25 cellular contexts compared by ENCODE assay signal in the genomic region with DNA sequence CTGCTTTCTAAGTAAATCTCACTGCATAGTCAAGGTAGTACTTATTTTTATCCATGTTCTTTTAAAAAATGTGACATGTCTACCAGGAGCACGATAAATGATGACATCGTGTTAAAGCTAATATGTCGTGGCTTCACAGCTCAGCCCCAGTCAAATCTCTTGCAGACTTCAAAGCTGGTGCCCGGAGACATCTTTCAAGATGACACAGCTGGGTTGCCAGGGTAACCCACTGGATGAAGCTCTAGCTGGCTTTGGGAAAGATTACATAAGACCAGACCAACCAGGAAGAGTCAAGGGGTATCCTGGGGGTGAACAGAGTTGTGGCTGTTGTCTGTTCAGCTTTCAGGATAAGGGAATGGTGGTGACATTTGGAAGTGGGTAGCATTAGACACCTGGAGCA.
DNase-seq lines count a peak whose midpoint lies in the region; ATAC-seq, FAIRE-seq and TF ChIP-seq lines count a peak whose summit lies in the region.
"Had no signal": no experiment of that assay in that cellular context is flagged by ENCODE, and none has a peak within 500 bp of the region (broad histone marks: within the 10 kb centered on the region; RNA-seq: fewer than 3 reads in every experiment).

No MANE protein-coding gene starts in this region.

- H3K9ac ChIP-seq in K562 (ENCODE audit: insufficient read depth in 1 of 2, low read depth in 2 of 2, low read length in 2 of 2) (no peak overlapping the region), neural progenitor cell (no peak overlapping the region)
- H3K9ac ChIP-seq: BLaER1 treated with 17β-estradiol and CSF1 and Interleukin-3, amounts not matched to agents 10 nM and 100 nM; GM23248; KMS-11 had no signal

- no peak for TF ChIP-seq CTCF in HEK293 (tag by site-specific recombination; IDR thresholded peaks at IDR 0.05)
- TF ChIP-seq CTCF in K562 (IDR thresholded peaks at IDR 0.05 in 2 of 3, conservative IDR thresholded peaks at IDR 0.05 in 1 of 3; ENCODE audit: insufficient read depth in 2 of 3, low read depth in 1 of 3, low read length in 3 of 3) = no peak
- no peak for TF ChIP-seq CTCF in neural progenitor cell (IDR thresholded peaks at IDR 0.05)
- TF ChIP-seq CTCF in esophagus squamous epithelium (IDR thresholded peaks at IDR 0.05) = no peak
- no peak for TF ChIP-seq CTCF in psoas muscle (IDR thresholded peaks at IDR 0.05)

- H4K20me1 ChIP-seq in K562 (replicated peaks; ENCODE audit: control insufficient read depth, insufficient read depth, low read length) (no peaks in the 10 kb centered on the region), neural progenitor cell (ENCODE audit: low read depth) (peaks cover 22% of the 10 kb centered on the region)
- H4K20me1 ChIP-seq: BLaER1 treated with 17β-estradiol and CSF1 and Interleukin-3, amounts not matched to agents 10 nM and 100 nM had no signal

- no peaks in the 10 kb centered on the region for H3K36me3 Mint-ChIP-seq in neural progenitor cell
- H3K36me3 Mint-ChIP-seq: CD4-positive, alpha-beta memory T cell had no signal

- POLR2A ChIA-PET in HEK293 (lab: Yijun Ruan, JAX) = interaction anchor here (1.7 kb wide), 1 partner anchor 9 kb away, joined by 4 read pairs; no protein-coding TSS in a partner anchor
- POLR2A ChIA-PET in K562 (lab: Yijun Ruan, JAX) = interaction anchor here (0.6 to 0.8 kb wide), 2 partner anchors 26 to 185 kb away, joined by 3 read pairs; no protein-coding TSS in a partner anchor

- H3K36me3 ChIP-seq in HEK293 (ENCODE audit: control insufficient read depth in 2 of 2, insufficient read depth in 1 of 2, low read length in 2 of 2) = no peaks in the 10 kb centered on the region
- no peaks in the 10 kb centered on the region for H3K36me3 ChIP-seq in K562 (ENCODE audit: control insufficient read depth, insufficient read depth, low read length)
- H3K36me3 ChIP-seq in neural progenitor cell = no peaks in the 10 kb centered on the region
- no peaks in the 10 kb centered on the region for H3K36me3 ChIP-seq in esophagus squamous epithelium
- no peaks in the 10 kb centered on the region for H3K36me3 ChIP-seq in psoas muscle (ENCODE audit: insufficient read depth in 1 of 2, low read depth in 1 of 2)
- H3K36me3 ChIP-seq: BLaER1 treated with 17β-estradiol and CSF1 and Interleukin-3, amounts not matched to agents 10 nM and 100 nM had no signal

- TF ChIP-seq POLR2A in K562 (conservative IDR thresholded peaks at IDR 0.05) (no peak), esophagus squamous epithelium (IDR thresholded peaks at IDR 0.05) (no peak)

- TF ChIP-seq EP300 in K562 (IDR thresholded peaks at IDR 0.05; ENCODE audit: low read length) = no peak

- no peak overlapping the region for H3K27ac ChIP-seq in HEK293 (ENCODE audit: extremely low read depth, low read depth, low read length)
- no peak overlapping the region for H3K27ac ChIP-seq in K562 (ENCODE audit: extremely low read depth, low read depth, low read length)
- H3K27ac ChIP-seq in neural progenitor cell = no peak overlapping the region
- no peak overlapping the region for H3K27ac ChIP-seq in esophagus squamous epithelium
- H3K27ac ChIP-seq in psoas muscle = no peak overlapping the region
- H3K27ac ChIP-seq: BLaER1 treated with 17β-estradiol and CSF1 and Interleukin-3, amounts not matched to agents 10 nM and 100 nM; GM23248; KMS-11; RWPE1; SK-N-MC had no signal

- no peaks in the 10 kb centered on the region for H3K79me2 ChIP-seq in K562 (ENCODE audit: control insufficient read depth, insufficient read depth, low read length)
- no peaks in the 10 kb centered on the region for H3K79me2 ChIP-seq in neural progenitor cell (ENCODE audit: low read depth)

- H3K4me2 ChIP-seq in K562 (ENCODE audit: insufficient read depth, low read length) = no peak overlapping the region
- no peak overlapping the region for H3K4me2 ChIP-seq in neural progenitor cell
- H3K4me2 ChIP-seq: KMS-11 had no signal

- DNase-seq in LHCN-M2 (ENCODE audit: low read depth) (peak; percentile 32), K562 (ENCODE audit: extremely low read depth in 1 of 4, low spot score in 3 of 4) (no peak), myocyte (ENCODE audit: low read depth) (peak; percentile 49), neural progenitor cell (ENCODE audit: low spot score) (no peak), esophagus squamous epithelium (lab: John Stamatoyannopoulos, UW) (no peak), psoas muscle (no peak)
- DNase-seq: ACHN; Caco-2; CD4-positive, alpha-beta memory T cell; DMS 273 treated with DMSO at 0.1 percent for 48 hours; DND-41; GM23248; H9; NCI-H1105 treated with DMSO at 0.1 percent for 48 hours; NCI-H2081; NCI-H446 treated with DMSO at 0.1 percent for 48 hours; NCI-H526 treated with DMSO at 0.1 percent for 48 hours; SHP77 treated with DMSO at 0.1 percent for 48 hours; SW 1271 had no signal

- no peak for FAIRE-seq in K562 (lab: Jason Lieb, UNC)
- FAIRE-seq: GM12891 had no signal

- peaks cover 5% of the 10 kb centered on the region for H3K27me3 Mint-ChIP-seq in neural progenitor cell (ENCODE audit: insufficient read depth, low read depth)

- 3% methylated on average over 4 of the region's 4 CpGs for WGBS in K562 (ENCODE audit: insufficient coverage, low coverage, missing lambda C conversion rate)
- 49 to 64% methylated on average over 4 of the region's 4 CpGs for WGBS in esophagus squamous epithelium, 2 donors
- WGBS in psoas muscle, 3 donors = 48 to 54% (median 52%) methylated on average over 4 of the region's 4 CpGs

- H3K27me3 ChIP-seq in K562 (ENCODE audit: control insufficient read depth in 2 of 2, insufficient read depth in 2 of 2, low read length in 2 of 2) (peaks cover 2 to 21% of the 10 kb centered on the region in 2 experiments; a peak in 4 of 5 replicates), neural progenitor cell (no peaks in the 10 kb centered on the region), esophagus squamous epithelium (no peaks in the 10 kb centered on the region), psoas muscle (ENCODE audit: insufficient read depth in 3 of 3, low read length in 2 of 3) (no peaks in the 10 kb centered on the region)
- H3K27me3 ChIP-seq: BLaER1 treated with 17β-estradiol and CSF1 and Interleukin-3, amounts not matched to agents 10 nM and 100 nM had no signal

- intact Hi-C loops in K562 (cut with micrococcal nuclease) (no loop called here), esophagus squamous epithelium (cut with DNase I) (no loop called here), psoas muscle (cut with DNase I) (no loop called here)

- BruUV-seq in K562 (replicated peaks; lab: Mats Ljungman, UMichigan) = no TSS peak

- H3K9me3 Mint-ChIP-seq in neural progenitor cell = no peaks in the 10 kb centered on the region
- H3K9me3 Mint-ChIP-seq: CD4-positive, alpha-beta memory T cell; H9 had no signal

- no peaks in the 10 kb centered on the region for H3K9me3 ChIP-seq in HEK293 (ENCODE audit: control insufficient read depth, insufficient read depth, low read depth, low read length)
- no peaks in the 10 kb centered on the region for H3K9me3 ChIP-seq in K562 (replicated peaks; ENCODE audit: control insufficient read depth, insufficient read depth, low read depth, low read length)
- no peaks in the 10 kb centered on the region for H3K9me3 ChIP-seq in neural progenitor cell (ENCODE audit: low read depth)
- no peaks in the 10 kb centered on the region for H3K9me3 ChIP-seq in esophagus squamous epithelium
- no peaks in the 10 kb centered on the region for H3K9me3 ChIP-seq in psoas muscle
- H3K9me3 ChIP-seq: BLaER1 treated with 17β-estradiol and CSF1 and Interleukin-3, amounts not matched to agents 10 nM and 100 nM; Caco-2 had no signal

- H3K4me3 Mint-ChIP-seq in neural progenitor cell = no peak overlapping the region
- H3K4me3 Mint-ChIP-seq: CD4-positive, alpha-beta memory T cell; H9 had no signal

- H3K4me1 ChIP-seq in HEK293 (ENCODE audit: control insufficient read depth, insufficient read depth, low read length) (no peaks in the 10 kb centered on the region), K562 (replicated peaks in 1 of 2; ENCODE audit: control insufficient read depth in 2 of 2, insufficient read depth in 2 of 2, low read length in 2 of 2) (no peaks in the 10 kb centered on the region; a peak in 1 of 5 replicates), neural progenitor cell (peaks cover 10% of the 10 kb centered on the region), esophagus squamous epithelium (peaks cover 0 to 5% (median 0%) of the 10 kb centered on the region in 3 donors), psoas muscle (no peaks in the 10 kb centered on the region)
- H3K4me1 ChIP-seq: Caco-2 had no signal

- H3K4me1 Mint-ChIP-seq in neural progenitor cell = peaks cover 18% of the 10 kb centered on the region
- H3K4me1 Mint-ChIP-seq: CD4-positive, alpha-beta memory T cell had no signal

- no peaks in the 10 kb centered on the region for H3K9me1 ChIP-seq in K562 (ENCODE audit: control insufficient read depth, insufficient read depth, low read length)

- CTCF ChIA-PET in HEK293 (lab: Yijun Ruan, JAX) = interaction anchor here (1.6 kb wide), 1 partner anchor 38 kb away, joined by 5 read pairs; no protein-coding TSS in a partner anchor
- CTCF ChIA-PET in K562 (lab: Yijun Ruan, JAX; ENCODE audit: low intra/inter-chr PET ratio) = no interaction called here

- no peak for TF ChIP-seq RAD21 in K562 (CRISPR knock-in tag; conservative IDR thresholded peaks at IDR 0.05 in 1 of 2, IDR thresholded peaks at IDR 0.05 in 1 of 2)

- ATAC-seq in K562 (no peak), psoas muscle (no peak)

- H3F3A ChIP-seq in neural progenitor cell (ENCODE audit: low read depth) = peaks cover 3% of the 10 kb centered on the region

- H3K27ac Mint-ChIP-seq in neural progenitor cell = no peak overlapping the region
- H3K27ac Mint-ChIP-seq: CD4-positive, alpha-beta memory T cell; H9 had no signal

- no peak overlapping the region for H2AFZ ChIP-seq in K562 (ENCODE audit: low read depth, low read length)
- H2AFZ ChIP-seq in neural progenitor cell (replicated peaks) = no peak overlapping the region
- H2AFZ ChIP-seq: GM23248 had no signal

- in situ Hi-C loops in K562 (cut with MboI) = no loop called here

- H3K4me3 ChIP-seq in HEK293 (ENCODE audit: low read depth, low read length) = no peak overlapping the region
- H3K4me3 ChIP-seq in K562 = no peak overlapping the region
- no peak overlapping the region for H3K4me3 ChIP-seq in neural progenitor cell
- H3K4me3 ChIP-seq in esophagus squamous epithelium = no peak overlapping the region
- no peak overlapping the region for H3K4me3 ChIP-seq in psoas muscle
- H3K4me3 ChIP-seq: BLaER1 treated with 17β-estradiol and CSF1 and Interleukin-3, amounts not matched to agents 10 nM and 100 nM; GM23248; SK-N-MC had no signal

TF ChIP-seq in K562, 482 proteins besides CTCF, POLR2A, EP300 and RAD21:
- TF ChIP-seq ZNF436 (CRISPR knock-in tag; IDR thresholded peaks at IDR 0.05) (no peak), RFX1 (IDR thresholded peaks at IDR 0.05) (peak; percentile 25; the same call in 1 of the 2 replicates)
TF ChIP-seq in K562: peak in this region for 1.

Comparison
In these comparisons a context has a peak if more than half of its experiments do, and no peak if none do; other contexts are left out.
1. DNase-seq: peak in LHCN-M2 (single experiment) and myocyte (single experiment); none in K562 (0 of 4), neural progenitor cell (single experiment), esophagus squamous epithelium (single experiment) and psoas muscle (0 of 2).